Comparison of ENCODE assay signal across 24 cellular contexts in genomic region chr2:141417246-141417797, GRCh38.
DNase-seq lines count a peak whose midpoint lies in the region; ATAC-seq and TF ChIP-seq lines count a peak whose summit lies in the region.
"Had no signal": no experiment of that assay in that cellular context is flagged by ENCODE, and none has a peak within 500 bp of the region (broad histone marks: within the 10 kb centered on the region; RNA-seq: fewer than 3 reads in every experiment).

No MANE protein-coding gene starts in this region.

- intact Hi-C loops in activated naive CD4-positive, alpha-beta T cell treated with anti-CD3 and anti-CD28 coated beads for 36 hours (cut with micrococcal nuclease): no loop called here

- H3K4me3 ChIP-seq in DND-41 (ENCODE audit: low read depth in 1 of 2, low read length in 2 of 2) (no peak overlapping the region), choroid plexus epithelial cell (ENCODE audit: low read depth, low read length) (no peak overlapping the region)
- H3K4me3 ChIP-seq: A549, hepatocyte, left ventricle myocardium inferior, upper lobe of left lung had no signal

- peak overlapping the region; percentile 47 for H3K4me2 ChIP-seq in DND-41 (ENCODE audit: insufficient read depth, low read length)
- H3K4me2 ChIP-seq: A549, hepatocyte had no signal

- no peaks in the 10 kb centered on the region for H3K27me3 Mint-ChIP-seq in activated naive CD4-positive, alpha-beta T cell treated with anti-CD3 and anti-CD28 coated beads for 36 hours (ENCODE audit: low read depth)
- H3K27me3 Mint-ChIP-seq: activated CD4-positive, alpha-beta T cell treated with anti-CD3 and anti-CD28 coated beads for 36 hours; effector memory CD8-positive, alpha-beta T cell; natural killer cell treated with Interleukin-12 subunit alpha and Interleukin-12 subunit beta and Interleukin-15 and Interleukin-18, amount 100 ng/mL, for 72 hours had no signal

- ATAC-seq in DND-41 (ENCODE audit: insufficient read depth, low read depth) (peak; percentile 82), HG02610 (IDR thresholded peaks at IDR 0.05; ENCODE audit: unreplicated experiment) (peak; percentile 68), GM21825 (IDR thresholded peaks at IDR 0.05; ENCODE audit: unreplicated experiment) (no peak)
- ATAC-seq: A549; activated CD4-positive, alpha-beta T cell treated with anti-CD3 and anti-CD28 coated beads for 36 hours; effector memory CD8-positive, alpha-beta T cell; natural killer cell treated with Interleukin-12 subunit alpha and Interleukin-12 subunit beta and Interleukin-15 and Interleukin-18, amount 100 ng/mL, for 72 hours had no signal

- no peaks in the 10 kb centered on the region for H3K36me3 Mint-ChIP-seq in activated naive CD4-positive, alpha-beta T cell treated with anti-CD3 and anti-CD28 coated beads for 36 hours (ENCODE audit: low read depth)
- H3K36me3 Mint-ChIP-seq: immature natural killer cell had no signal

- H3K27me3 ChIP-seq in DND-41 (ENCODE audit: insufficient read depth, low read length, poor library complexity): no peaks in the 10 kb centered on the region
- H3K27me3 ChIP-seq: BE2C, hepatocyte, upper lobe of left lung had no signal

- DNase-seq in DND-41 (no peak), Kasumi-1 (lab: John Stamatoyannopoulos, UW) (peak; percentile 50 to 60), choroid plexus epithelial cell (ENCODE audit: low read depth) (peak; percentile 55), NCI-H187 treated with DMSO at 0.1 percent for 48 hours (lab: John Stamatoyannopoulos, UW) (no peak), NCI-H2029 treated with DMSO at 0.1 percent for 48 hours (lab: John Stamatoyannopoulos, UW) (no peak)
- DNase-seq in activated naive CD4-positive, alpha-beta T cell treated with anti-CD3 and anti-CD28 coated beads for 36 hours: no peak
- DNase-seq: activated CD4-positive, alpha-beta T cell treated with anti-CD3 and anti-CD28 coated beads for 36 hours; activated gamma-delta T cell treated with Interleukin-2 at 50 U/mL for 16 hours; activated T-cell treated with anti-CD3 and anti-CD28 coated beads, Interleukin-2, amount 50 U/mL, for 1 hour; BE2C; effector memory CD8-positive, alpha-beta T cell; immature natural killer cell; left ventricle myocardium inferior; NCI-H1417; NCI-H510A treated with DMSO at 0.1 percent for 48 hours; retina; substantia nigra; T-helper 1 cell; upper lobe of left lung had no signal

- no peaks in the 10 kb centered on the region for H3K4me1 Mint-ChIP-seq in activated naive CD4-positive, alpha-beta T cell treated with anti-CD3 and anti-CD28 coated beads for 36 hours (ENCODE audit: low read depth)
- H3K4me1 Mint-ChIP-seq: activated CD4-positive, alpha-beta T cell treated with anti-CD3 and anti-CD28 coated beads for 36 hours; immature natural killer cell had no signal

- peaks cover 19% of the 10 kb centered on the region for H3K4me1 ChIP-seq in DND-41 (ENCODE audit: insufficient read depth, low read length)
- H3K4me1 ChIP-seq: A549, BE2C, left ventricle myocardium inferior, upper lobe of left lung had no signal

- CTCF ChIA-PET in activated naive CD4-positive, alpha-beta T cell treated with anti-CD3 and anti-CD28 coated beads for 36 hours (lab: Charles Lee): no interaction called here

- H2AFZ ChIP-seq in DND-41 (ENCODE audit: low read depth, low read length): peak overlapping the region; percentile 73
- H2AFZ ChIP-seq: hepatocyte had no signal

- no peaks in the 10 kb centered on the region for H4K20me1 ChIP-seq in DND-41 (ENCODE audit: insufficient read depth, low read length)

- peaks cover 2% of the 10 kb centered on the region for H3K9me3 Mint-ChIP-seq in activated naive CD4-positive, alpha-beta T cell treated with anti-CD3 and anti-CD28 coated beads for 36 hours

- H3K79me2 ChIP-seq in DND-41 (ENCODE audit: insufficient read depth, low read length): no peaks in the 10 kb centered on the region
- H3K79me2 ChIP-seq: hepatocyte had no signal

- no peak overlapping the region for H3K9ac ChIP-seq in DND-41 (ENCODE audit: low read depth, low read length)

- H3K9me3 ChIP-seq in DND-41 (ENCODE audit: insufficient read depth, low read length, severe bottlenecking): peaks cover 2% of the 10 kb centered on the region
- H3K9me3 ChIP-seq: A549, BE2C, left ventricle myocardium inferior, upper lobe of left lung had no signal

- TF ChIP-seq CTCF in DND-41 (IDR thresholded peaks at IDR 0.05; ENCODE audit: borderline replicate concordance, extremely low read depth, low read length, poor library complexity, severe bottlenecking) (no peak), choroid plexus epithelial cell (conservative IDR thresholded peaks at IDR 0.05; ENCODE audit: low read depth, low read length) (no peak)

- no peaks in the 10 kb centered on the region for H3K36me3 ChIP-seq in DND-41 (ENCODE audit: insufficient read depth, low read length)
- H3K36me3 ChIP-seq: BE2C, left ventricle myocardium inferior, upper lobe of left lung had no signal

- H3K4me3 Mint-ChIP-seq in activated naive CD4-positive, alpha-beta T cell treated with anti-CD3 and anti-CD28 coated beads for 36 hours: no peak overlapping the region
- H3K4me3 Mint-ChIP-seq: activated CD4-positive, alpha-beta T cell treated with anti-CD3 and anti-CD28 coated beads for 36 hours; effector memory CD8-positive, alpha-beta T cell; immature natural killer cell; natural killer cell treated with Interleukin-12 subunit alpha and Interleukin-12 subunit beta and Interleukin-15 and Interleukin-18, amount 100 ng/mL, for 72 hours had no signal

- H3K27ac Mint-ChIP-seq in activated naive CD4-positive, alpha-beta T cell treated with anti-CD3 and anti-CD28 coated beads for 36 hours: no peak overlapping the region
- H3K27ac Mint-ChIP-seq: activated CD4-positive, alpha-beta T cell treated with anti-CD3 and anti-CD28 coated beads for 36 hours; effector memory CD8-positive, alpha-beta T cell; immature natural killer cell; natural killer cell treated with Interleukin-12 subunit alpha and Interleukin-12 subunit beta and Interleukin-15 and Interleukin-18, amount 100 ng/mL, for 72 hours had no signal

- H3K27ac ChIP-seq in DND-41 (ENCODE audit: low read length): peak overlapping the region; percentile 48; the same call in 1 of the 2 replicates
- H3K27ac ChIP-seq: A549, hepatocyte, left ventricle myocardium inferior, upper lobe of left lung had no signal

Comparison
In these comparisons a context has a peak if more than half of its experiments do, and no peak if none do; other contexts are left out.
1. DNase-seq: peak in Kasumi-1 (2 of 2) and choroid plexus epithelial cell (single experiment); none in DND-41 (single experiment), NCI-H187 treated with DMSO at 0.1 percent for 48 hours (single experiment), activated naive CD4-positive, alpha-beta T cell treated with anti-CD3 and anti-CD28 coated beads for 36 hours (single experiment) and NCI-H2029 treated with DMSO at 0.1 percent for 48 hours (single experiment).